8 cellular contexts compared by ENCODE assay signal in the genomic region with DNA sequence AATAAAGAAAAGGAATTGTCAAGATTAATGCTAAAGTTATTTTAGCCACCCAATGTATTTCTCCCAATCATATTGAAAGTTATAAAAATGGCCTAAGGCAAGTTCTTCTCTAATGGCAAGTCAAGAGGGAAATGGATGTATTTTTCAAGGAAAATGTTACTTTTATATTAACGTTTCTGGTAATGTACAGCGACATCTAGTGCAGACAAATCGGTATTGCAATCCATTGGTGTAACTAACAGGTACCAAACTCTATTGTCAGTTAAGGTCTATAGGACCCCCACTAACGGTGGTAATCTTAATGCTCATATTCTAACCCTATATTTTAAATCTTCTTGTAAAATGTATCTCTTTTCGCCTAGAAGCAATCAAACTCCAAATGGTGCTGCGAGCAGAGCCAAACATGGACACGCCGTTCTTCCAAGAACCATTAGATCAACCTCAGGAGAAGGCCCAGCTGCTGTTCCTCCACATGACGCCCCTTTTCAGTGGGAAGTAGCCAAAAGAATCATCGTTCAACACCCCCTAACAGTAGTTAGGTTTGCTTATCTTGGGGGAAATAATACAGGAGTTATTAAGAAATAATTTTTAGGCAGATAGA.
A peak's percentile ranks its signal among the peaks of the same experiment; 100 is the strongest.
DNase-seq lines count a peak whose midpoint lies in the region; TF ChIP-seq lines count a peak whose summit lies in the region.

No MANE protein-coding gene starts in this region.

- DNase-seq in AG08395 (ENCODE audit: low spot score) (peak; percentile 21), G401 (ENCODE audit: low spot score) (peak; percentile 53), NCI-H460 (ENCODE audit: extremely low read depth, low read depth) (peak; percentile 29), cardiac fibroblast (ENCODE audit: low read depth in 2 of 2) (peak; percentile 45 to 59), myocyte (ENCODE audit: low read depth) (peak; percentile 38), T-helper 9 cell (no peak), ecto neural progenitor cell (ENCODE audit: low spot score) (no peak)
- DNase-seq in stimulated activated CD4-positive, alpha-beta T cell treated with anti-CD3 and anti-CD28 coated beads, Interleukin-1b, Interleukin-23, amount 100 ng/mL, for 48 hours: no peak

- TF ChIP-seq CTCF in cardiac fibroblast (IDR thresholded peaks at IDR 0.05; ENCODE audit: low read depth, low read length): peak; percentile 61

- in situ Hi-C loops in G401 (cut with HindIII; ENCODE audit: low sequenced_read_pairs): no loop called here

- no peak overlapping the region for H3K4me3 ChIP-seq in cardiac fibroblast (replicated peaks in 1 of 2; ENCODE audit: low read depth in 2 of 2, low read length in 2 of 2)

Comparison
In these comparisons a context has a peak if more than half of its experiments do, and no peak if none do; other contexts are left out.
1. DNase-seq: peak in AG08395 (single experiment), G401 (single experiment), NCI-H460 (single experiment), cardiac fibroblast (2 of 2) and myocyte (single experiment); none in T-helper 9 cell (single experiment), ecto neural progenitor cell (single experiment) and stimulated activated CD4-positive, alpha-beta T cell treated with anti-CD3 and anti-CD28 coated beads, Interleukin-1b, Interleukin-23, amount 100 ng/mL, for 48 hours (single experiment).